In the genomic region with DNA sequence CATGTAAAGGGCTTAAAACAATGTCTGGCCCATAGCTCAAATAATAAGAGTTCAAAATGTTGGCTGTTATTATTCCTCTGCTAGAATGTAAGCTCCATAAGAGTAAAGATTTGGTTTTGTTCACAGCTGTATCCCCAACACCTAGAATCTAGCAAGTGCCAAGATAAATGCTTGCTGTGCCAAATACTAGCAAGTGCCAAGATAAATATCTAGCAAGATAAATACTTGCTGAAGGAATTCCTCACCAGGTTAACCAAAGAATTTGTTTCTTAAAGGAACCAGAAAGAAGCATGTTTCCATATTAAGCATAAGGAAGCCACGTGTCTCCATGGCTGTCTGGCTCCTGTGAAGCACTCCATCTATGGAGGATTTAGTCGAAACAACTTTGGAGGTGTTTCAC, we compare ENCODE assay signal across 24 cellular contexts.
DNase-seq lines count a peak whose midpoint lies in the region; ATAC-seq, FAIRE-seq and TF ChIP-seq lines count a peak whose summit lies in the region.
"Had no signal": no experiment of that assay in that cellular context is flagged by ENCODE, and none has a peak within 500 bp of the region (broad histone marks: within the 10 kb centered on the region; RNA-seq: fewer than 3 reads in every experiment).

No MANE protein-coding gene starts in this region.

- peak overlapping the region; percentile 34; the same call in 1 of the 2 replicates for H3K27ac ChIP-seq in VCaP
- H3K27ac ChIP-seq in pancreas: no peak overlapping the region
- no peak overlapping the region for H3K27ac ChIP-seq in MM.1S (ENCODE audit: low read length)
- H3K27ac ChIP-seq: BLaER1, PC-9, SK-N-MC had no signal

- no peaks in the 10 kb centered on the region for H3F3A ChIP-seq in MM.1S (ENCODE audit: insufficient read depth, low read length)

- H4K20me1 ChIP-seq in MM.1S (ENCODE audit: insufficient read depth, low read length): no peaks in the 10 kb centered on the region
- H4K20me1 ChIP-seq: BLaER1 had no signal

- no peak for FAIRE-seq in pancreas (lab: Jason Lieb, UNC)
- FAIRE-seq: GM19239, K562 had no signal

- no peaks in the 10 kb centered on the region for H3K36me3 ChIP-seq in kidney epithelial cell (ENCODE audit: control insufficient read depth, insufficient read depth, low read length)
- no peaks in the 10 kb centered on the region for H3K36me3 ChIP-seq in pancreas
- H3K36me3 ChIP-seq in MM.1S (replicated peaks; ENCODE audit: insufficient read depth, low read length): no peaks in the 10 kb centered on the region
- H3K36me3 ChIP-seq: BLaER1 had no signal

- no peaks in the 10 kb centered on the region for H3K79me2 ChIP-seq in MM.1S (ENCODE audit: low read length)

- no peak overlapping the region for H2AFZ ChIP-seq in MM.1S (ENCODE audit: low read length)
- H2AFZ ChIP-seq: PC-9 had no signal

- H3K27me3 ChIP-seq in kidney epithelial cell (ENCODE audit: control insufficient read depth, insufficient read depth, low read length): no peaks in the 10 kb centered on the region
- no peaks in the 10 kb centered on the region for H3K27me3 ChIP-seq in pancreas
- no peaks in the 10 kb centered on the region for H3K27me3 ChIP-seq in MM.1S (replicated peaks; ENCODE audit: insufficient read depth, low read length)
- H3K27me3 ChIP-seq: BLaER1 had no signal

- DNase-seq in Daoy (ENCODE audit: low read depth): peak; percentile 26
- peak; percentile 0 for DNase-seq in kidney epithelial cell (ENCODE audit: low read depth)
- peak in 2 of 6 donors; percentile 18 to 20 for DNase-seq in pancreas
- DNase-seq in MM.1S: no peak
- no peak for DNase-seq in NCI-H1436 (lab: John Stamatoyannopoulos, UW)
- DNase-seq in AG08396 (ENCODE audit: low spot score): no peak
- DNase-seq: Calu3; CD8-positive, alpha-beta T cell; DMS153; GDM1; H7; NCI-H1092 treated with DMSO at 0.1 percent for 48 hours; NCI-H2029 treated with DMSO at 0.1 percent for 48 hours; NCI-H2171 treated with DMSO at 0.1 percent for 48 hours; NCI-H446; NCI-H526; RPMI8226; SHP77 treated with DMSO at 0.1 percent for 48 hours had no signal

- TF ChIP-seq CTCF in VCaP (conservative IDR thresholded peaks at IDR 0.05): no peak
- TF ChIP-seq CTCF in kidney epithelial cell (IDR thresholded peaks at IDR 0.05; ENCODE audit: insufficient read depth, low read length, poor library complexity, severe bottlenecking): no peak
- TF ChIP-seq CTCF in pancreas (IDR thresholded peaks at IDR 0.05): no peak
- no peak for TF ChIP-seq CTCF in MM.1S (IDR thresholded peaks at IDR 0.05; ENCODE audit: low read length)

- intact Hi-C loops in pancreas (cut with DNase I): no loop called here

- H3K4me3 ChIP-seq in kidney epithelial cell (ENCODE audit: low read depth, low read length) (no peak overlapping the region), pancreas (no peak overlapping the region), MM.1S (ENCODE audit: low read length) (no peak overlapping the region)
- H3K4me3 ChIP-seq: BLaER1, K562, PC-9, SK-N-MC had no signal

- ATAC-seq in pancreas: peak; percentile 78 to 96 (median 84)
- ATAC-seq: CD8-positive, alpha-beta T cell; K562 had no signal

- H3K9me2 ChIP-seq in MM.1S (replicated peaks; ENCODE audit: insufficient read depth, low read length): no peaks in the 10 kb centered on the region

- WGBS in pancreas, 2 donors: 34 to 42% methylated on average over 2 of the region's 2 CpGs

- no peak overlapping the region for H3K9ac ChIP-seq in MM.1S (ENCODE audit: low read length)
- H3K9ac ChIP-seq: BLaER1 had no signal

- H3K4me1 ChIP-seq in pancreas (no peaks in the 10 kb centered on the region), MM.1S (ENCODE audit: low read length) (no peaks in the 10 kb centered on the region)

- H3K9me3 ChIP-seq in pancreas (no peaks in the 10 kb centered on the region), MM.1S (replicated peaks; ENCODE audit: insufficient read depth, low read length) (no peaks in the 10 kb centered on the region)
- H3K9me3 ChIP-seq: BLaER1 had no signal

- H3K4me2 ChIP-seq in MM.1S (ENCODE audit: low read depth, low read length): no peak overlapping the region
- H3K4me2 ChIP-seq: BLaER1, PC-9 had no signal

Comparison
In these comparisons a context has a peak if more than half of its experiments do, and no peak if none do; other contexts are left out.
1. DNase-seq: peak in Daoy (single experiment) and kidney epithelial cell (single experiment); none in MM.1S (single experiment), NCI-H1436 (single experiment) and AG08396 (single experiment).